In the genomic region with DNA sequence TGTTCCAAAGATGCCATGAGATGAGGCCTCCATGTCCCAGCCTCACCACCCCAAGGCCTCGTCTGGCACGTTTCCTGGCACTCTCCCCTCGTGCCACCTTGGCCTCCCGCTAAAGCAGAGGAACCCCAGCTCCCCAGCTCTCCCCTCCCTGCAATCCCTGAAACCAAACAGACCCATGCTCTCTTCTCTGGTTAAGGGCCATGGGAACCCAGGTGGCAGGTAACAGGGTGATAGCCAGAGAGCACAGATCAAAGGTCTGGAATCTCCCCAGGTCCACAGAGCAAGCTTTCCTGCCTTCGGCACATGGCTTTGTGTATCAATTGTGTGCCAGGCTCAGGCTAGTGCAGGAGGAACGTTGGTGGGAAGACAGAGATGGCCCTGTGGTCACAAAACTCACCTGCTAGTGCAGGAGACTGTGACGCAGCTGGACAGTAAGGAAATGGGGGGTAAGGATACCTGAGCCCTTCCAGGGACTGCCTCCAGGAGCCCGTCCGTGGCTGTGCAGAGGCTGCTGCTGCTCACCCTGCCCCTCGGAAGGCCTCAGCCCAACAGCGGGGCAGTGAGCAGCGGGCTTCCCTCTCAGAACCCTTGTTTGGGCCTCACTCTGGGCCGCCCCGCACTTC, we compare ENCODE assay signal across 28 cellular contexts. TPM values are rescaled to one million over a fixed set of nuclear protein-coding genes. Genes with fewer than 3 reads are reported as not detected.
"Had no signal": no experiment of that assay in that cellular context is flagged by ENCODE, and none has a peak within 500 bp of the region (broad histone marks: within the 10 kb centered on the region; RNA-seq: fewer than 3 reads in every experiment).

No MANE protein-coding gene starts in this region.

- H3K9me3 Mint-ChIP-seq: activated B cell treated with CpG ODN at 0.5 μM for 24 hours; activated naive CD8-positive, alpha-beta T cell treated with anti-CD3 and anti-CD28 coated beads, Interleukin-2, amount 50 U/mL, for 24 hours; activated T-cell treated with anti-CD3 and anti-CD28 coated beads, Interleukin-2, amount 50 U/mL, for 72 hours; dendritic cell treated with granulocyte-macrophage colony-stimulating factor and Interleukin-4, amounts not matched to agents 40 ng/mL and 50 ng/mL, for 4 days; neural crest cell; stimulated activated naive B cell treated with anti-CD40 and anti-IgM and Interleukin-4, amounts not matched to agents 10 μg/mL and 1 μg/mL and 100 μg/mL, for 72 hours had no signal

- H3K27me3 ChIP-seq: testis, uterus had no signal

- ATAC-seq: activated CD4-positive, alpha-beta T cell treated with anti-CD3 and anti-CD28 coated beads for 36 hours; activated naive CD8-positive, alpha-beta T cell treated with anti-CD3 and anti-CD28 coated beads, Interleukin-2, amount 50 U/mL, for 24 hours; activated T-cell treated with anti-CD3 and anti-CD28 coated beads, Interleukin-2, amount 50 U/mL, for 72 hours; esophagus mucosa; naive thymus-derived CD4-positive, alpha-beta T cell; stimulated activated naive B cell treated with anti-CD40 and anti-IgM and Interleukin-4, amounts not matched to agents 10 μg/mL and 1 μg/mL and 100 μg/mL, for 72 hours had no signal

- H3K4me2 ChIP-seq: smooth muscle cell had no signal

- DNase-seq: activated B cell treated with CpG ODN at 0.5 μM for 24 hours; activated CD4-positive, alpha-beta T cell treated with anti-CD3 and anti-CD28 coated beads for 36 hours; activated CD4-positive, alpha-beta T cell treated with anti-CD3 and anti-CD28 coated beads, Interleukin-2, amount 50 U/mL, for 4 hours; activated CD8-positive, alpha-beta memory T cell treated with anti-CD3 and anti-CD28 coated beads for 24 hours; activated CD8-positive, alpha-beta memory T cell treated with anti-CD3 and anti-CD28 coated beads, Interleukin-2, amount 50 U/mL, for 48 hours; activated effector memory CD4-positive, alpha-beta T cell treated with Interleukin-2 at 50 U/mL for 16 hours; activated naive CD4-positive, alpha-beta T cell treated with anti-CD3 and anti-CD28 coated beads, Interleukin-2, amount 50 U/mL, for 16 hours; activated naive CD8-positive, alpha-beta T cell treated with anti-CD3 and anti-CD28 coated beads, Interleukin-2, amount 50 U/mL, for 24 hours; activated T-cell treated with anti-CD3 and anti-CD28 coated beads, Interleukin-2, amount 50 U/mL, for 72 hours; caudate nucleus; effector CD8-positive, alpha-beta T cell; foreskin melanocyte; glutamatergic neuron; hippocampal formation; naive thymus-derived CD4-positive, alpha-beta T cell; stimulated activated CD4-positive, alpha-beta T cell treated with anti-CD3 and anti-CD28 coated beads, Interleukin-15, amount 100 ng/mL, for 24 hours; stimulated activated CD4-positive, alpha-beta T cell treated with anti-CD3 and anti-CD28 coated beads, Interleukin-2, amount 100 ng/mL, for 48 hours; stimulated activated CD8-positive, alpha-beta memory T cell treated with anti-CD3 and anti-CD28 coated beads, Interleukin-4, amount 100 ng/mL, for 48 hours; stimulated activated naive B cell treated with anti-CD40 and anti-IgM and Interleukin-4, amounts not matched to agents 10 μg/mL and 1 μg/mL and 100 μg/mL, for 72 hours; T1000; testis; trophoblast cell; uterus had no signal

- H3K27ac ChIP-seq: testis, uterus had no signal

- H3K36me3 ChIP-seq: uterus had no signal

- H3K4me1 ChIP-seq: testis, uterus had no signal

- H3K4me3 ChIP-seq: lung, smooth muscle cell, testis, uterus had no signal

- H3K27me3 Mint-ChIP-seq: activated B cell treated with CpG ODN at 0.5 μM for 24 hours; activated CD4-positive, alpha-beta T cell treated with anti-CD3 and anti-CD28 coated beads for 36 hours; activated naive CD8-positive, alpha-beta T cell treated with anti-CD3 and anti-CD28 coated beads, Interleukin-2, amount 50 U/mL, for 24 hours; dendritic cell treated with granulocyte-macrophage colony-stimulating factor and Interleukin-4, amounts not matched to agents 40 ng/mL and 50 ng/mL, for 4 days; naive thymus-derived CD4-positive, alpha-beta T cell; stimulated activated naive B cell treated with anti-CD40 and anti-IgM and Interleukin-4, amounts not matched to agents 10 μg/mL and 1 μg/mL and 100 μg/mL, for 72 hours had no signal

- H3K9me3 ChIP-seq: testis, uterus had no signal

- H3K27ac Mint-ChIP-seq: activated B cell treated with CpG ODN at 0.5 μM for 24 hours; activated CD4-positive, alpha-beta T cell treated with anti-CD3 and anti-CD28 coated beads for 36 hours; activated naive CD8-positive, alpha-beta T cell treated with anti-CD3 and anti-CD28 coated beads, Interleukin-2, amount 50 U/mL, for 24 hours; activated T-cell treated with anti-CD3 and anti-CD28 coated beads, Interleukin-2, amount 50 U/mL, for 72 hours; dendritic cell treated with granulocyte-macrophage colony-stimulating factor and Interleukin-4, amounts not matched to agents 40 ng/mL and 50 ng/mL, for 4 days; naive thymus-derived CD4-positive, alpha-beta T cell had no signal

- H3K4me3 Mint-ChIP-seq: activated B cell treated with CpG ODN at 0.5 μM for 24 hours; activated CD4-positive, alpha-beta T cell treated with anti-CD3 and anti-CD28 coated beads for 36 hours; activated naive CD8-positive, alpha-beta T cell treated with anti-CD3 and anti-CD28 coated beads, Interleukin-2, amount 50 U/mL, for 24 hours; activated T-cell treated with anti-CD3 and anti-CD28 coated beads, Interleukin-2, amount 50 U/mL, for 72 hours; dendritic cell treated with granulocyte-macrophage colony-stimulating factor and Interleukin-4, amounts not matched to agents 40 ng/mL and 50 ng/mL, for 4 days; naive thymus-derived CD4-positive, alpha-beta T cell; neural crest cell had no signal

- H3K4me1 Mint-ChIP-seq: activated B cell treated with CpG ODN at 0.5 μM for 24 hours; activated naive CD8-positive, alpha-beta T cell treated with anti-CD3 and anti-CD28 coated beads, Interleukin-2, amount 50 U/mL, for 24 hours; neural crest cell had no signal

RNA-seq across cellular contexts. Expression of gene MYH7B, which starts 39.0 kb away (rescaled TPM):
- total RNA-seq: esophagus mucosa, smooth muscle cell had no signal
